23 cellular contexts compared by ENCODE assay signal in the genomic region with DNA sequence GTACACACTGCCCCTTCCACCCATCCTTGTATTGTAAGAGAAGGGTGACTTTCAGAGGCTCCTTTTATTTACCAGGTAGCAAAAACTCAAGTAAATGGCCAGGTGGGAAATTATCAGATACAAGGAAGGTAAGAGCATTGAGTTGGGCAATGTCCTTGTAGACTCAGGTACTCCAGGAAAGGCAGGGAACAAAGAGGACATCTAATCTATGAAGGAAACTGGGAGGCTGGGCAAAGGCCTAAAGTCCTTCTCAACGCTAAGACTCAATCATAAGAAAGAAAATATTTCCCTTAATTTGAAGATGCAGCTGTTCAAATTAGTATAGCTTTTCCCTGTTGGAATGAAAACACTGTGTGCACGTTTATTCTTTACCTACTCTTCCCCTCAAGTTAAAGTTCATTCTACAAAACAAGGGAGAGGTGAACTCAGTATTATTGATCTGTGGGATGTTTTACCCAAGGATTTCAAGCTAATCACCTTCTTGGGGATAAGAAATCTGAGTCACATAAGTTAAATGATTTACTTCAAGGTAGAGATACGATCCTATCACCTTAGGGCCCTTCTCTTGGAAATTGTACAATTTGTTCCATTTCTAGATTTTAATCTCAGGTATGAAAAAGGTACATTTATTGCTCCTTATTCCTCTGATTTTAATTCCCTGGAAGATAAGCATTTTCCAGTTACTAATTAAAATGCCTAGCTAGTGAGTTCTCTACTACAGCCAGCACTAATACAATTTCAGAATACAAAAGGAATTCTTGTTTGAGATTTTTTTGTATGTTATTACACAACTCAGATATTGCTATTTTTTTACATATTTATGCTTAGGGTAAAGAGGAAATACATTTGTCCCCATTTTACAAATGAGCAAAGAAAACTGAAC.
"Had no signal": no experiment of that assay in that cellular context is flagged by ENCODE, and none has a peak within 500 bp of the region (broad histone marks: within the 10 kb centered on the region; RNA-seq: fewer than 3 reads in every experiment).

No MANE protein-coding gene starts in this region.

- H3K27ac ChIP-seq: coronary artery, dorsolateral prefrontal cortex, esophagus muscularis mucosa, foreskin keratinocyte, gastroesophageal sphincter, heart left ventricle, left lung, lower lobe of right lung had no signal

- H3K27me3 Mint-ChIP-seq: naive B cell had no signal

- H3K4me3 ChIP-seq: coronary artery, dorsolateral prefrontal cortex, esophagus muscularis mucosa, gastroesophageal sphincter, heart left ventricle, left lung, lower lobe of right lung, mucosa of descending colon had no signal

- H3K4me1 Mint-ChIP-seq: mesothelial cell of epicardium, naive B cell had no signal

- H3K4me1 ChIP-seq: foreskin keratinocyte, heart left ventricle, left lung, lower lobe of right lung had no signal

- H3K36me3 Mint-ChIP-seq: naive B cell had no signal

- DNase-seq: dermis blood vessel endothelial cell; dorsolateral prefrontal cortex; effector CD4-positive, alpha-beta T cell; effector memory CD4-positive, alpha-beta T cell; foreskin keratinocyte; heart left ventricle; hippocampal formation; left cardiac atrium; left lung; left ventricle myocardium superior; lower lobe of right lung; mesenchymal stem cell; mucosa of descending colon; naive B cell had no signal

- FAIRE-seq: colon, endothelial cell of umbilical vein, frontal cortex, islet of Langerhans, keratinocyte had no signal

- H3K9me3 Mint-ChIP-seq: mesothelial cell of epicardium, naive B cell had no signal

- H3K4me3 Mint-ChIP-seq: mesothelial cell of epicardium, naive B cell had no signal

- H3K27me3 ChIP-seq: dorsolateral prefrontal cortex, esophagus muscularis mucosa, foreskin keratinocyte, gastroesophageal sphincter, heart left ventricle, left lung had no signal

- H3K27ac Mint-ChIP-seq: mesothelial cell of epicardium, naive B cell had no signal

- H3K9me3 ChIP-seq: esophagus muscularis mucosa, gastroesophageal sphincter, heart left ventricle, left lung, lower lobe of right lung, mucosa of descending colon had no signal
